In genomic region chr17:68349157-68349556, GRCh38 we compare ENCODE assay signal across 9 cellular contexts. TPM values are rescaled to one million over a fixed set of nuclear protein-coding genes. Genes with fewer than 3 reads are reported as not detected.
DNase-seq lines count a peak whose midpoint lies in the region; ATAC-seq and TF ChIP-seq lines count a peak whose summit lies in the region.
"Had no signal": no experiment of that assay in that cellular context is flagged by ENCODE, and none has a peak within 500 bp of the region (broad histone marks: within the 10 kb centered on the region; RNA-seq: fewer than 3 reads in every experiment).

No MANE protein-coding gene starts in this region.

- H3K36me3 Mint-ChIP-seq in activated T-helper 2 cell treated with anti-CD3 and anti-CD28 coated beads, Interferon-gamma antibody, Interleukin-2, Interleukin-4, amounts not matched to agents 10 μg/mL and 5 μg/mL and 100 μg/mL, durations not matched to agents 14 hours and 24 hours and 36 hours (ENCODE audit: low read depth) = peaks cover 24% of the 10 kb centered on the region

- H3K36me3 ChIP-seq in ovary = no peaks in the 10 kb centered on the region

- no peak for TF ChIP-seq CTCF in GM12864 (IDR thresholded peaks at IDR 0.05; ENCODE audit: low read depth, low read length, missing control alignments)
- TF ChIP-seq CTCF in ovary (IDR thresholded peaks at IDR 0.05) = no peak

- ATAC-seq in GM18868 (IDR thresholded peaks at IDR 0.05; ENCODE audit: unreplicated experiment) (peak; percentile 88), HG02973 (IDR thresholded peaks at IDR 0.05; ENCODE audit: unreplicated experiment) (peak; percentile 80)
- ATAC-seq: sciatic nerve had no signal

- no peaks in the 10 kb centered on the region for H3K9me3 Mint-ChIP-seq in activated T-helper 2 cell treated with anti-CD3 and anti-CD28 coated beads, Interferon-gamma antibody, Interleukin-2, Interleukin-4, amounts not matched to agents 10 μg/mL and 5 μg/mL and 100 μg/mL, durations not matched to agents 14 hours and 24 hours and 36 hours

- TF ChIP-seq POLR2A in ovary (IDR thresholded peaks at IDR 0.05) = no peak

- no peak overlapping the region for H3K27ac ChIP-seq in ovary

- peak; percentile 69 for DNase-seq in GM12864 (ENCODE audit: low read depth)
- DNase-seq in activated T-helper 2 cell treated with anti-CD3 and anti-CD28 coated beads, Interferon-gamma antibody, Interleukin-2, Interleukin-4, amounts not matched to agents 10 μg/mL and 5 μg/mL and 100 μg/mL, durations not matched to agents 14 hours and 24 hours and 36 hours (ENCODE audit: low spot score) = peak; percentile 52
- DNase-seq in SK-N-DZ (ENCODE audit: low spot score) = no peak
- DNase-seq in ovary = no peak
- DNase-seq in NCI-H2196 treated with DMSO at 0.1 percent for 48 hours (lab: John Stamatoyannopoulos, UW; ENCODE audit: unreplicated experiment) = no peak
- DNase-seq: NCI-H187 treated with DMSO at 0.1 percent for 48 hours had no signal

- no peak overlapping the region for H3K4me3 ChIP-seq in GM12864 (ENCODE audit: low read depth, low read length)
- no peak overlapping the region for H3K4me3 ChIP-seq in ovary

- WGBS in ovary, 3 donors = 81 to 97% (median 96%) methylated on average over 4 of the region's 4 CpGs

- no peaks in the 10 kb centered on the region for H3K4me1 ChIP-seq in ovary (ENCODE audit: insufficient read depth)

- H3K4me1 Mint-ChIP-seq in activated T-helper 2 cell treated with anti-CD3 and anti-CD28 coated beads, Interferon-gamma antibody, Interleukin-2, Interleukin-4, amounts not matched to agents 10 μg/mL and 5 μg/mL and 100 μg/mL, durations not matched to agents 14 hours and 24 hours and 36 hours (ENCODE audit: low read depth) = peaks cover 78% of the 10 kb centered on the region

- H3K27me3 Mint-ChIP-seq in activated T-helper 2 cell treated with anti-CD3 and anti-CD28 coated beads, Interferon-gamma antibody, Interleukin-2, Interleukin-4, amounts not matched to agents 10 μg/mL and 5 μg/mL and 100 μg/mL, durations not matched to agents 14 hours and 24 hours and 36 hours (ENCODE audit: low read depth) = no peaks in the 10 kb centered on the region

- TF ChIP-seq EP300 in ovary (IDR thresholded peaks at IDR 0.05) = no peak

- intact Hi-C loops in activated T-helper 2 cell treated with anti-CD3 and anti-CD28 coated beads, Interferon-gamma antibody, Interleukin-2, Interleukin-4, amounts not matched to agents 10 μg/mL and 5 μg/mL and 100 μg/mL, durations not matched to agents 14 hours and 24 hours and 36 hours (cut with micrococcal nuclease) = loop anchor here (1.0 to 5.0 kb wide), 7 partner anchors 37 to 167 kb away; no protein-coding TSS in a partner anchor
- intact Hi-C loops in ovary (cut with DNase I) = no loop called here

- H3K27me3 ChIP-seq in ovary = no peaks in the 10 kb centered on the region

- no peak overlapping the region for H3K4me3 Mint-ChIP-seq in activated T-helper 2 cell treated with anti-CD3 and anti-CD28 coated beads, Interferon-gamma antibody, Interleukin-2, Interleukin-4, amounts not matched to agents 10 μg/mL and 5 μg/mL and 100 μg/mL, durations not matched to agents 14 hours and 24 hours and 36 hours (ENCODE audit: low read depth)

- H3K9me3 ChIP-seq in ovary = no peaks in the 10 kb centered on the region

- H3K27ac Mint-ChIP-seq in activated T-helper 2 cell treated with anti-CD3 and anti-CD28 coated beads, Interferon-gamma antibody, Interleukin-2, Interleukin-4, amounts not matched to agents 10 μg/mL and 5 μg/mL and 100 μg/mL, durations not matched to agents 14 hours and 24 hours and 36 hours = peak overlapping the region; percentile 36

RNA-seq across cellular contexts. Expression of gene ARSG, which starts 57.9 kb away (rescaled TPM):
- total RNA-seq in activated T-helper 2 cell treated with anti-CD3 and anti-CD28 coated beads, Interferon-gamma antibody, Interleukin-2, Interleukin-4, amounts not matched to agents 10 μg/mL and 5 μg/mL and 100 μg/mL, durations not matched to agents 14 hours and 24 hours and 36 hours = 7.3 and 9.6 TPM in 2 replicates
- 3.4 and 6.3 TPM in 2 replicates for polyA plus RNA-seq in SK-N-DZ (2014; cell fraction: cytosol; rRNA removed)
- polyA plus RNA-seq in SK-N-DZ (2014; cell fraction: nucleus; rRNA removed) = 7.8 and 9.5 TPM in 2 replicates
- 10 to 100 TPM in 5 of 7 donors, 1 to 10 TPM in 2; 6.7 to 18.5 (median 11.1) TPM for total RNA-seq in ovary
- 10 to 100 TPM in 1 of 2 donors, 1 to 10 TPM in 1; 5.2 to 19.8 TPM for polyA plus RNA-seq in ovary

RNA-seq across cellular contexts. Expression of gene SLC16A6, which starts 58.2 kb away (rescaled TPM):
- 3.1 and 3.4 TPM in 2 replicates for total RNA-seq in activated T-helper 2 cell treated with anti-CD3 and anti-CD28 coated beads, Interferon-gamma antibody, Interleukin-2, Interleukin-4, amounts not matched to agents 10 μg/mL and 5 μg/mL and 100 μg/mL, durations not matched to agents 14 hours and 24 hours and 36 hours
- polyA plus RNA-seq in SK-N-DZ (2014; cell fraction: cytosol; rRNA removed) = 0.23 and 0.46 TPM in 2 replicates
- 0.35 and 0.38 TPM in 2 replicates for polyA plus RNA-seq in SK-N-DZ (2014; cell fraction: nucleus; rRNA removed)
- total RNA-seq in ovary = 10 to 100 TPM in 1 of 7 donors, 1 to 10 TPM in 3, under 1 TPM in 3; 0.46 to 11.3 (median 1.4) TPM
- 1 to 10 TPM in 1 of 2 donors, under 1 TPM in 1; 0.12 to 1.1 TPM for polyA plus RNA-seq in ovary

Comparison
In these comparisons a context has a peak if more than half of its experiments do, and no peak if none do; other contexts are left out.
1. DNase-seq: peak in GM12864 (single experiment) and activated T-helper 2 cell treated with anti-CD3 and anti-CD28 coated beads, Interferon-gamma antibody, Interleukin-2, Interleukin-4, amounts not matched to agents 10 μg/mL and 5 μg/mL and 100 μg/mL, durations not matched to agents 14 hours and 24 hours and 36 hours (single experiment); none in SK-N-DZ (single experiment), ovary (0 of 5) and NCI-H2196 treated with DMSO at 0.1 percent for 48 hours (single experiment).